16 cellular contexts compared by ENCODE assay signal in the genomic region with DNA sequence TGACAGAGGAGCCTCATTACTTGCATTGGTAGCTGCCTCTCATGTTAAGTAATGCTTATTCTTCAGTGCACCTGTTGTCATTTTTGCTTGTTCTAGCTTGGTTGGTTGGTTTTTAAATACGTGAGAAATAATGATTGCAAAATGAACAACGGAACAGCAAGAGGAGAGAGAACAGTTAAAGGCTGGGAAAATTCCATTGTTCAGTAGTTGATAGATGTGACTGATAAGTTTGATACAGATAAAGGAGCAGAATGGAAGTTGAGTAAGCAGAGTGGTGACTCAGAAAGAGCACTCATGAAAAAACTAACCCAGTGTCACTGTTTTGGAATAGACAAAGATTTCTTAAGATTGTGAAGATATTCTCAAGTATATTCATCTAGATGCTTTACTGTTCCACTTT. TPM values are rescaled to one million over a fixed set of nuclear protein-coding genes. Genes with fewer than 3 reads are reported as not detected.
DNase-seq lines count a peak whose midpoint lies in the region; FAIRE-seq and TF ChIP-seq lines count a peak whose summit lies in the region.
"Had no signal": no experiment of that assay in that cellular context is flagged by ENCODE, and none has a peak within 500 bp of the region (broad histone marks: within the 10 kb centered on the region; RNA-seq: fewer than 3 reads in every experiment).

No MANE protein-coding gene starts in this region.

- no TSS peak for BruUV-seq in Caco-2 (replicated peaks; lab: Mats Ljungman, UMichigan)

- POLR2A ChIA-PET in Caco-2 (lab: Charles Lee) = no interaction called here

- no peak for TF ChIP-seq CTCF in bronchial epithelial cell (IDR thresholded peaks at IDR 0.05; ENCODE audit: insufficient read depth, low read length, severe bottlenecking)
- no peak for TF ChIP-seq CTCF in neural crest cell (conservative IDR thresholded peaks at IDR 0.05)
- TF ChIP-seq CTCF in WERI-Rb-1 (IDR thresholded peaks at IDR 0.05; ENCODE audit: low read depth, low read length) = no peak
- no peak for TF ChIP-seq CTCF in BE2C (IDR thresholded peaks at IDR 0.05; ENCODE audit: low read depth, low read length)
- no peak for TF ChIP-seq CTCF in Caco-2 (IDR thresholded peaks at IDR 0.05; ENCODE audit: insufficient read depth in 1 of 2, low read depth in 1 of 2, low read length in 1 of 2, severe bottlenecking in 1 of 2, unreplicated experiment in 1 of 2)

- H3K4me3 ChIP-seq in bronchial epithelial cell (ENCODE audit: low read depth, low read length) (no peak overlapping the region), WERI-Rb-1 (ENCODE audit: low read depth, low read length) (no peak overlapping the region), BE2C (ENCODE audit: low read depth, low read length) (no peak overlapping the region), Caco-2 (ENCODE audit: low read depth, low read length) (no peak overlapping the region)
- H3K4me3 ChIP-seq: hepatocyte had no signal

- H3K27me3 Mint-ChIP-seq in neural crest cell (ENCODE audit: low read depth) = no peaks in the 10 kb centered on the region
- H3K27me3 Mint-ChIP-seq in Caco-2 (ENCODE audit: insufficient read depth, unreplicated experiment) = no peaks in the 10 kb centered on the region
- H3K27me3 Mint-ChIP-seq: natural killer cell treated with Interleukin-12 subunit alpha and Interleukin-12 subunit beta and Interleukin-15 and Interleukin-18, amount 100 ng/mL, for 72 hours had no signal

- H3K27me3 ChIP-seq in bronchial epithelial cell (ENCODE audit: control insufficient read depth, insufficient read depth, low read length) (no peaks in the 10 kb centered on the region), WERI-Rb-1 (ENCODE audit: insufficient read depth, low read depth, severe bottlenecking) (no peaks in the 10 kb centered on the region), BE2C (no peaks in the 10 kb centered on the region), Caco-2 (replicated peaks; ENCODE audit: control insufficient read depth, insufficient read depth, low read length) (no peaks in the 10 kb centered on the region)
- H3K27me3 ChIP-seq: hepatocyte had no signal

- H3K27ac Mint-ChIP-seq in neural crest cell (ENCODE audit: unreplicated experiment) = peak overlapping the region; percentile 1
- no peak overlapping the region for H3K27ac Mint-ChIP-seq in Caco-2 (ENCODE audit: unreplicated experiment)
- H3K27ac Mint-ChIP-seq: natural killer cell treated with Interleukin-12 subunit alpha and Interleukin-12 subunit beta and Interleukin-15 and Interleukin-18, amount 100 ng/mL, for 72 hours had no signal

- H3K4me1 Mint-ChIP-seq in neural crest cell = no peaks in the 10 kb centered on the region
- peaks cover 12% of the 10 kb centered on the region for H3K4me1 Mint-ChIP-seq in Caco-2 (ENCODE audit: low read depth, unreplicated experiment)

- DNase-seq in Daoy (ENCODE audit: low read depth) (peak; percentile 16), MV-4-11 (lab: John Stamatoyannopoulos, UW) (peak; percentile 4), bronchial epithelial cell (ENCODE audit: low read depth) (peak; percentile 63), neural crest cell (ENCODE audit: low read depth, low spot score) (no peak), WERI-Rb-1 (no peak), BE2C (no peak), Caco-2 (no peak), retina (no peak)
- DNase-seq: activated CD4-positive, alpha-beta T cell treated with anti-CD3 and anti-CD28 coated beads for 48 hours; DMS79; H7; NCI-H146; stimulated activated CD4-positive, alpha-beta T cell treated with anti-CD3 and anti-CD28 coated beads, Interleukin-2, amount 100 ng/mL, for 48 hours had no signal

- no peak for FAIRE-seq in bronchial epithelial cell (lab: Jason Lieb, UNC)
- FAIRE-seq: urothelium cell line had no signal

- H3K27ac ChIP-seq in WERI-Rb-1 = no peak overlapping the region
- H3K27ac ChIP-seq: hepatocyte had no signal

- CTCF ChIA-PET in Caco-2 (lab: Charles Lee) = no interaction called here

- H3K4me3 Mint-ChIP-seq in neural crest cell (no peak overlapping the region), Caco-2 (ENCODE audit: unreplicated experiment) (no peak overlapping the region)
- H3K4me3 Mint-ChIP-seq: natural killer cell treated with Interleukin-12 subunit alpha and Interleukin-12 subunit beta and Interleukin-15 and Interleukin-18, amount 100 ng/mL, for 72 hours had no signal

- peaks cover 4% of the 10 kb centered on the region for H3K9me3 Mint-ChIP-seq in neural crest cell
- no peaks in the 10 kb centered on the region for H3K9me3 Mint-ChIP-seq in Caco-2 (ENCODE audit: unreplicated experiment)
- H3K9me3 Mint-ChIP-seq: natural killer cell treated with Interleukin-12 subunit alpha and Interleukin-12 subunit beta and Interleukin-15 and Interleukin-18, amount 100 ng/mL, for 72 hours had no signal

- H3K36me3 Mint-ChIP-seq in neural crest cell (ENCODE audit: low read depth) (peaks cover 21% of the 10 kb centered on the region), Caco-2 (ENCODE audit: insufficient read depth, unreplicated experiment) (peaks cover 30% of the 10 kb centered on the region)
- H3K36me3 Mint-ChIP-seq: natural killer cell treated with Interleukin-12 subunit alpha and Interleukin-12 subunit beta and Interleukin-15 and Interleukin-18, amount 100 ng/mL, for 72 hours had no signal

- intact Hi-C loops in Caco-2 (cut with micrococcal nuclease; ENCODE audit: unreplicated experiment) = no loop called here

- H3K4me1 ChIP-seq in BE2C (no peaks in the 10 kb centered on the region), Caco-2 (peaks cover 18% of the 10 kb centered on the region)

- H3K9me3 ChIP-seq in WERI-Rb-1 (ENCODE audit: severe bottlenecking) (no peaks in the 10 kb centered on the region), BE2C (no peaks in the 10 kb centered on the region), Caco-2 (no peaks in the 10 kb centered on the region)

- H3K36me3 ChIP-seq in bronchial epithelial cell (ENCODE audit: control insufficient read depth, insufficient read depth, low read length) (peaks cover 2% of the 10 kb centered on the region), WERI-Rb-1 (peaks cover 23% of the 10 kb centered on the region), BE2C (peaks cover 13% of the 10 kb centered on the region), Caco-2 (ENCODE audit: control insufficient read depth, insufficient read depth, low read length) (peaks cover 3% of the 10 kb centered on the region)

RNA-seq across cellular contexts. Expression of a gene that starts 50.5 kb away (rescaled TPM):
- 25.9 and 27.5 TPM in 2 replicates for total RNA-seq in Daoy (2014; rRNA removed; shearing (Covaris generic))
- total RNA-seq in bronchial epithelial cell (18.2 and 30.2 TPM in 2 replicates), neural crest cell (62.3 and 63.8 TPM in 2 replicates), Caco-2 (2022) (85.4 and 85.7 TPM in 2 replicates)
- polyA plus RNA-seq in BE2C (2012; ENCODE audit: insufficient read depth, insufficient read length, low read depth) = 25.1 TPM

Comparison
In these comparisons a context has a peak if more than half of its experiments do, and no peak if none do; other contexts are left out.
1. DNase-seq: peak in Daoy (single experiment), MV-4-11 (single experiment) and bronchial epithelial cell (single experiment); none in neural crest cell (single experiment), WERI-Rb-1 (single experiment), BE2C (single experiment), Caco-2 (0 of 2) and retina (single experiment).